ENCODE assay signal across 19 cellular contexts in the genomic region with DNA sequence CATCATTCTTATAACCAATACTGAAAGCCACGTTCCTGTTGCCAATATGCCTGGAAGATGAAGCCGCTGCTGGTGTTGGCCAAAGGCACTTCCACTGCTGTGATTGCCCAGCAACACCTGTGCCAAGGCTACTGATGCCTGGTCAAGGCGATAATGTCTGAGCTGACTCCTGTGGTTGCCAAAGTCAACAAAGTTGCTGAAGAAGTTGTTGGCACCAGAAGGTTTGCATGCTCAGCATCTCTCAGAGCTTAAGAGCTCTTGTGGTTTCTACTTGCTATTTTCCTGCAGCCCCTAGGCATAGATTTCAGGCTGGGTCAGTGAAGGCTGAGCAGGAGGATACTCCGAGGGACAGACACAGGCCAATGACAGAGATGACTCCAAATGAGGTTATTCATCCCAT.
DNase-seq lines count a peak whose midpoint lies in the region; ATAC-seq, FAIRE-seq and TF ChIP-seq lines count a peak whose summit lies in the region.
"Had no signal": no experiment of that assay in that cellular context is flagged by ENCODE, and none has a peak within 500 bp of the region (broad histone marks: within the 10 kb centered on the region; RNA-seq: fewer than 3 reads in every experiment).

No MANE protein-coding gene starts in this region.

- no peak overlapping the region for H3K27ac ChIP-seq in HEK293 (ENCODE audit: extremely low read depth, low read depth, low read length)
- no peak overlapping the region for H3K27ac ChIP-seq in smooth muscle cell (ENCODE audit: low read depth)
- H3K27ac ChIP-seq: breast epithelium, right atrium auricular region, tibial nerve had no signal

- H4K20me1 ChIP-seq in smooth muscle cell (ENCODE audit: low read depth): no peaks in the 10 kb centered on the region

- no peak for ATAC-seq in activated CD4-positive, alpha-beta T cell treated with anti-CD3 and anti-CD28 coated beads for 36 hours
- ATAC-seq in HG03039 (IDR thresholded peaks at IDR 0.05; ENCODE audit: unreplicated experiment) (no peak), natural killer cell (no peak)

- H3K27me3 ChIP-seq in bronchial epithelial cell (ENCODE audit: control insufficient read depth, insufficient read depth, low read length) (no peaks in the 10 kb centered on the region), smooth muscle cell (ENCODE audit: low read depth) (no peaks in the 10 kb centered on the region)
- H3K27me3 ChIP-seq: breast epithelium, right atrium auricular region, tibial nerve had no signal

- H3K4me3 ChIP-seq in HEK293 (ENCODE audit: low read depth, low read length): no peak overlapping the region
- H3K4me3 ChIP-seq in bronchial epithelial cell (ENCODE audit: low read depth, low read length): no peak overlapping the region
- H3K4me3 ChIP-seq in smooth muscle cell: no peak overlapping the region
- H3K4me3 ChIP-seq: breast epithelium, right atrium auricular region, tibial nerve had no signal

- peaks cover 8% of the 10 kb centered on the region for H3K27me3 Mint-ChIP-seq in activated CD4-positive, alpha-beta T cell treated with anti-CD3 and anti-CD28 coated beads for 36 hours
- H3K27me3 Mint-ChIP-seq in natural killer cell (ENCODE audit: low read depth in 2 of 2): peaks cover 6 to 20% of the 10 kb centered on the region in 2 donors

- WGBS in smooth muscle cell (ENCODE audit: low lambda C conversion rate): 87% methylated on average over 4 of the region's 4 CpGs

- no peak overlapping the region for H3K27ac Mint-ChIP-seq in activated CD4-positive, alpha-beta T cell treated with anti-CD3 and anti-CD28 coated beads for 36 hours
- H3K27ac Mint-ChIP-seq in natural killer cell: no peak overlapping the region
- H3K27ac Mint-ChIP-seq: activated naive CD4-positive, alpha-beta T cell treated with anti-CD3 and anti-CD28 coated beads for 36 hours; T-helper 1 cell treated with Interleukin-12 subunit alpha and Interleukin-12 subunit beta and Interleukin-4 antibody, amounts not matched to agents 30 μg/mL and 1 μg/mL, for 36 hours had no signal

- H3F3A ChIP-seq in smooth muscle cell (ENCODE audit: low read depth): no peaks in the 10 kb centered on the region

- no peak overlapping the region for H3K4me2 ChIP-seq in smooth muscle cell

- H2AFZ ChIP-seq in smooth muscle cell (ENCODE audit: low read depth): no peak overlapping the region

- intact Hi-C loops in activated CD4-positive, alpha-beta T cell treated with anti-CD3 and anti-CD28 coated beads for 36 hours (cut with DNase I, micrococcal nuclease): no loop called here
- intact Hi-C loops in natural killer cell (cut with micrococcal nuclease): no loop called here

- H3K4me1 Mint-ChIP-seq in activated CD4-positive, alpha-beta T cell treated with anti-CD3 and anti-CD28 coated beads for 36 hours: no peaks in the 10 kb centered on the region
- H3K4me1 Mint-ChIP-seq in natural killer cell: no peaks in the 10 kb centered on the region

- TF ChIP-seq CTCF in HEK293 (tag by site-specific recombination; IDR thresholded peaks at IDR 0.05) (no peak), bronchial epithelial cell (IDR thresholded peaks at IDR 0.05; ENCODE audit: insufficient read depth, low read length, severe bottlenecking) (no peak), smooth muscle cell (IDR thresholded peaks at IDR 0.05; ENCODE audit: borderline replicate concordance, insufficient read depth, poor library complexity, severe bottlenecking) (no peak), natural killer cell (IDR thresholded peaks at IDR 0.05) (no peak)

- H3K36me3 ChIP-seq in HEK293 (ENCODE audit: control insufficient read depth in 2 of 2, insufficient read depth in 1 of 2, low read length in 2 of 2): no peaks in the 10 kb centered on the region
- no peaks in the 10 kb centered on the region for H3K36me3 ChIP-seq in bronchial epithelial cell (ENCODE audit: control insufficient read depth, insufficient read depth, low read length)
- H3K36me3 ChIP-seq in smooth muscle cell (ENCODE audit: low read depth): no peaks in the 10 kb centered on the region
- H3K36me3 ChIP-seq: breast epithelium, right atrium auricular region, tibial nerve had no signal

- no peaks in the 10 kb centered on the region; the same call in 1 of the 2 replicates for H3K4me1 ChIP-seq in HEK293 (ENCODE audit: control insufficient read depth, insufficient read depth, low read length)
- H3K4me1 ChIP-seq in smooth muscle cell (ENCODE audit: low read depth): peaks cover 5% of the 10 kb centered on the region
- H3K4me1 ChIP-seq: breast epithelium, right atrium auricular region had no signal

- no peaks in the 10 kb centered on the region for H3K9me3 ChIP-seq in HEK293 (ENCODE audit: control insufficient read depth, insufficient read depth, low read depth, low read length)
- no peaks in the 10 kb centered on the region for H3K9me3 ChIP-seq in smooth muscle cell (replicated peaks; ENCODE audit: low read depth)
- H3K9me3 ChIP-seq: breast epithelium, right atrium auricular region, tibial nerve had no signal

- H3K79me2 ChIP-seq in smooth muscle cell (ENCODE audit: low read depth): no peaks in the 10 kb centered on the region

- no peaks in the 10 kb centered on the region for H3K9me3 Mint-ChIP-seq in activated CD4-positive, alpha-beta T cell treated with anti-CD3 and anti-CD28 coated beads for 36 hours (ENCODE audit: low read depth)
- no peaks in the 10 kb centered on the region for H3K9me3 Mint-ChIP-seq in natural killer cell
- H3K9me3 Mint-ChIP-seq: activated naive CD4-positive, alpha-beta T cell treated with anti-CD3 and anti-CD28 coated beads for 36 hours; T-helper 1 cell treated with Interleukin-12 subunit alpha and Interleukin-12 subunit beta and Interleukin-4 antibody, amounts not matched to agents 30 μg/mL and 1 μg/mL, for 36 hours had no signal

- POLR2A ChIA-PET in HEK293 (lab: Yijun Ruan, JAX): no interaction called here
- POLR2A ChIA-PET in activated CD4-positive, alpha-beta T cell treated with anti-CD3 and anti-CD28 coated beads for 36 hours (lab: Charles Lee): no interaction called here

- H3K36me3 Mint-ChIP-seq in activated CD4-positive, alpha-beta T cell treated with anti-CD3 and anti-CD28 coated beads for 36 hours (ENCODE audit: low read depth): no peaks in the 10 kb centered on the region
- no peaks in the 10 kb centered on the region for H3K36me3 Mint-ChIP-seq in natural killer cell

- no peak overlapping the region for H3K4me3 Mint-ChIP-seq in activated CD4-positive, alpha-beta T cell treated with anti-CD3 and anti-CD28 coated beads for 36 hours
- no peak overlapping the region for H3K4me3 Mint-ChIP-seq in natural killer cell
- H3K4me3 Mint-ChIP-seq: activated naive CD4-positive, alpha-beta T cell treated with anti-CD3 and anti-CD28 coated beads for 36 hours; nephron progenitor cell; T-helper 1 cell treated with Interleukin-12 subunit alpha and Interleukin-12 subunit beta and Interleukin-4 antibody, amounts not matched to agents 30 μg/mL and 1 μg/mL, for 36 hours had no signal

- peak; percentile 30 for DNase-seq in NCI-H69 (lab: John Stamatoyannopoulos, UW)
- peak; percentile 51 for DNase-seq in bronchial epithelial cell (ENCODE audit: low read depth)
- peak; percentile 83 for DNase-seq in renal cortical epithelial cell (ENCODE audit: low read depth)
- no peak for DNase-seq in smooth muscle cell (lab: John Stamatoyannopoulos, UW; ENCODE audit: unreplicated experiment)
- DNase-seq in activated CD4-positive, alpha-beta T cell treated with anti-CD3 and anti-CD28 coated beads for 36 hours: no peak
- no peak for DNase-seq in natural killer cell
- DNase-seq: activated CD4-positive, CD25-positive, alpha-beta regulatory T cell treated with anti-CD3 and anti-CD28 coated beads, Interleukin-2, amount 50 U/mL, for 72 hours; activated CD8-positive, alpha-beta memory T cell treated with anti-CD3 and anti-CD28 coated beads, Interleukin-2, amount 50 U/mL, for 4 hours; activated naive CD4-positive, alpha-beta T cell treated with anti-CD3 and anti-CD28 coated beads for 36 hours; NCI-H1048; NCI-H524 treated with DMSO at 0.1 percent for 48 hours; nephron progenitor cell; stimulated activated CD4-positive, alpha-beta T cell treated with anti-CD3 and anti-CD28 coated beads, Interleukin-2, amount 100 ng/mL, for 48 hours had no signal

- no peak for FAIRE-seq in bronchial epithelial cell (lab: Jason Lieb, UNC)

- H3K9ac ChIP-seq in smooth muscle cell (ENCODE audit: low read depth): no peak overlapping the region

- CTCF ChIA-PET in HEK293 (lab: Yijun Ruan, JAX): no interaction called here
- CTCF ChIA-PET in activated CD4-positive, alpha-beta T cell treated with anti-CD3 and anti-CD28 coated beads for 36 hours (lab: Charles Lee): no interaction called here

TF ChIP-seq in HEK293, 187 proteins besides CTCF, POLR2A, EP300 and RAD21:
- TF ChIP-seq OSR2 (tag by site-specific recombination; IDR thresholded peaks at IDR 0.05): 0 out of 2 replicates have a peak, but pooled peaks have one; percentile 26
- no peak for TF ChIP-seq RBAK (tag by site-specific recombination; IDR thresholded peaks at IDR 0.05)
- TF ChIP-seq ZNF239 (tag by site-specific recombination; IDR thresholded peaks at IDR 0.05): no peak

Comparison
In these comparisons a context has a peak if more than half of its experiments do, and no peak if none do; other contexts are left out.
1. DNase-seq: peak in NCI-H69 (single experiment), bronchial epithelial cell (single experiment) and renal cortical epithelial cell (single experiment); none in smooth muscle cell (single experiment), activated CD4-positive, alpha-beta T cell treated with anti-CD3 and anti-CD28 coated beads for 36 hours (single experiment) and natural killer cell (single experiment).